ENCODE assay signal across 8 cellular contexts in the genomic region with DNA sequence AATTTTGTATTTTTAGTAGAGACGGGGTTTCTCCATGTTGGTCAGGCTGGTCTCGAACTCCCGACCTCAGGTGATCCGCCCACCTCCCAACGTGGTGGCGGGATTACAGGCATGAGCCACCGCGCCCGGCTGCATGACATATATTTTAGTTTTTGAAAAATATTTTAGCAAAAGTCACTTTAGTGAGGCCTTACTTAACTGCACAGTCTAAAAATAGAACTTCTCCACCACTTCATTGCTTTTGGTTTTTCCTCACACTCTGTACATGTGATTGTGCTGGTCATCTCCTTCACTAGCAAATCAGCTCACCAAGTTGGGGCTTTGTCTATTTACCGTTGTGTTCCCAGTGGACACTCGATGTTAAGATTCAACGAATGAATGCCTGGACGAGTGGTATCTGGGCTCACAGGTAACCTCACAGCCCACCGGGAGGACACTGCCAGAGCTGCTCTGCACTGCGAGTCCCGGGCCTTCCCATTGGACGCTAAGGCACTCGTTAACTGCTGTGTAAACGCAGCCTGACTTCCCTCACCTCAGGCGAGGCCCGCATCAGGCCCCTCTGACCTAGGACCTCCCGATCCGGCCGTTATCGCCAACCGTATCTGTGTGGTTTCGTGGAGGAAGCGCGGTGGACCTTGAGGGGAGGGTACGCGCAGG. TPM values are rescaled to one million over a fixed set of nuclear protein-coding genes. Genes with fewer than 3 reads are reported as not detected.
A peak's percentile ranks its signal among the peaks of the same experiment; 100 is the strongest.
DNase-seq lines count a peak whose midpoint lies in the region; ATAC-seq and TF ChIP-seq lines count a peak whose summit lies in the region.

No MANE protein-coding gene starts in this region.

- H3K9me3 Mint-ChIP-seq in endothelial cell (ENCODE audit: unreplicated experiment) (no peaks in the 10 kb centered on the region), mesothelial cell of epicardium (no peaks in the 10 kb centered on the region)
- peaks cover 0 to 7% of the 10 kb centered on the region in 2 donors for H3K9me3 Mint-ChIP-seq in stimulated activated naive CD8-positive, alpha-beta T cell treated with anti-CD3 and anti-CD28 coated beads, Interleukin-15, amount 100 ng/mL, for 72 hours

- H3K27me3 Mint-ChIP-seq in endothelial cell (ENCODE audit: unreplicated experiment) (peaks cover 14% of the 10 kb centered on the region), mesothelial cell of epicardium (ENCODE audit: low read depth) (peaks cover 4% of the 10 kb centered on the region)
- H3K27me3 Mint-ChIP-seq in stimulated activated naive CD8-positive, alpha-beta T cell treated with anti-CD3 and anti-CD28 coated beads, Interleukin-15, amount 100 ng/mL, for 72 hours, result no peaks in the 10 kb centered on the region

- H3K4me1 Mint-ChIP-seq in endothelial cell (ENCODE audit: unreplicated experiment) (peaks cover 5% of the 10 kb centered on the region), mesothelial cell of epicardium (peaks cover 6% of the 10 kb centered on the region)
- H3K4me1 Mint-ChIP-seq in stimulated activated naive CD8-positive, alpha-beta T cell treated with anti-CD3 and anti-CD28 coated beads, Interleukin-15, amount 100 ng/mL, for 72 hours, result peaks cover 25% of the 10 kb centered on the region

- DNase-seq in C1 segment of cervical spinal cord (lab: John Stamatoyannopoulos, UW) (peak in 8 of 14 donors; percentile 49 to 82 (median 64)), NCI-H2227 treated with DMSO at 0.1 percent for 48 hours (lab: John Stamatoyannopoulos, UW) (peak; percentile 74), endothelial cell (ENCODE audit: low spot score) (peak; percentile 61), mesothelial cell of epicardium (ENCODE audit: low spot score in 2 of 2, unreplicated experiment in 2 of 2) (peak; percentile 37 to 69)
- peak; percentile 45 to 51 for DNase-seq in activated CD4-positive, alpha-beta T cell treated with anti-CD3 and anti-CD28 coated beads, Interleukin-2, amount 50 U/mL, for 24 hours (ENCODE audit: low read depth in 1 of 2, low spot score in 1 of 2)
- peak; percentile 64 to 73 for DNase-seq in stimulated activated naive CD8-positive, alpha-beta T cell treated with anti-CD3 and anti-CD28 coated beads, Interleukin-15, amount 100 ng/mL, for 72 hours

- no peak for TF ChIP-seq CTCF in endothelial cell (IDR thresholded peaks at IDR 0.05; ENCODE audit: unreplicated experiment)
- TF ChIP-seq CTCF in mesothelial cell of epicardium (IDR thresholded peaks at IDR 0.05; ENCODE audit: unreplicated experiment), result no peak

- H3K36me3 Mint-ChIP-seq in endothelial cell (ENCODE audit: low read depth, unreplicated experiment) (peaks cover 11% of the 10 kb centered on the region), mesothelial cell of epicardium (no peaks in the 10 kb centered on the region)

- H3K27ac Mint-ChIP-seq in endothelial cell (ENCODE audit: unreplicated experiment) (peak overlapping the region; percentile 97), mesothelial cell of epicardium (peak overlapping the region; percentile 99)
- peak overlapping the region; percentile 89 to 100 for H3K27ac Mint-ChIP-seq in stimulated activated naive CD8-positive, alpha-beta T cell treated with anti-CD3 and anti-CD28 coated beads, Interleukin-15, amount 100 ng/mL, for 72 hours

- ATAC-seq in GM19023 (IDR thresholded peaks at IDR 0.05; ENCODE audit: unreplicated experiment), result peak; percentile 39
- ATAC-seq in HG03159 (IDR thresholded peaks at IDR 0.05; ENCODE audit: unreplicated experiment), result peak; percentile 44
- peak; percentile 75 for ATAC-seq in stimulated activated naive CD8-positive, alpha-beta T cell treated with anti-CD3 and anti-CD28 coated beads, Interleukin-15, amount 100 ng/mL, for 72 hours

- H3K4me3 Mint-ChIP-seq in endothelial cell (ENCODE audit: unreplicated experiment) (peak overlapping the region; percentile 96), mesothelial cell of epicardium (peak overlapping the region; percentile 94)
- H3K4me3 Mint-ChIP-seq in stimulated activated naive CD8-positive, alpha-beta T cell treated with anti-CD3 and anti-CD28 coated beads, Interleukin-15, amount 100 ng/mL, for 72 hours, result peak overlapping the region; percentile 90 to 96

RNA-seq across cellular contexts. Expression of a gene that starts 14.0 kb away (rescaled TPM):
- total RNA-seq in endothelial cell (ENCODE audit: unreplicated experiment) (26.8 TPM), mesothelial cell of epicardium (78.9 to 84.2 TPM (median 80.1 TPM) in 3 replicates)

RNA-seq across cellular contexts. Expression of a gene that starts 33.2 kb away (rescaled TPM):
- total RNA-seq in endothelial cell (ENCODE audit: unreplicated experiment) (7.9 TPM), mesothelial cell of epicardium (8.5 to 9.7 TPM (median 8.6 TPM) in 3 replicates)

RNA-seq across cellular contexts. Expression of a gene that starts 34.9 kb away (rescaled TPM):
- total RNA-seq in endothelial cell (ENCODE audit: unreplicated experiment) (29.8 TPM), mesothelial cell of epicardium (36.1 to 40.9 TPM (median 38.2 TPM) in 3 replicates)

RNA-seq across cellular contexts. Expression of a gene that starts 47.2 kb away (rescaled TPM):
- 30.7 TPM for total RNA-seq in endothelial cell (ENCODE audit: unreplicated experiment)
- 24.9 to 26.9 TPM (median 26.2 TPM) in 3 replicates for total RNA-seq in mesothelial cell of epicardium

Comparison
In these comparisons a context has a peak if more than half of its experiments do, and no peak if none do; other contexts are left out.
1. Peak in every context shown above with its lines: DNase-seq and ATAC-seq.